13 cellular contexts compared by ENCODE assay signal in genomic region chr2:211351998-211352397, GRCh38.
DNase-seq lines count a peak whose midpoint lies in the region; ATAC-seq and TF ChIP-seq lines count a peak whose summit lies in the region.
"Had no signal": no experiment of that assay in that cellular context is flagged by ENCODE, and none has a peak within 500 bp of the region (broad histone marks: within the 10 kb centered on the region; RNA-seq: fewer than 3 reads in every experiment).

No MANE protein-coding gene starts in this region.

- no peak for TF ChIP-seq CTCF in epithelial cell of esophagus (IDR thresholded peaks at IDR 0.05; ENCODE audit: insufficient read depth, low read depth, low read length, missing control alignments)
- no peak for TF ChIP-seq CTCF in CD4-positive, alpha-beta T cell (IDR thresholded peaks at IDR 0.05)

- ATAC-seq in CD4-positive, alpha-beta T cell (ENCODE audit: poor library complexity), result no peak

- H3K27me3 Mint-ChIP-seq in CD4-positive, alpha-beta T cell, result no peaks in the 10 kb centered on the region

- intact Hi-C loops in CD4-positive, alpha-beta T cell (cut with DNase I, micrococcal nuclease), result no loop called here

- POLR2A ChIA-PET in CD4-positive, alpha-beta T cell (lab: Charles Lee), result no interaction called here

- H3K27me3 ChIP-seq in CD4-positive, alpha-beta T cell (ENCODE audit: control insufficient read depth, insufficient read depth, low read length), result no peaks in the 10 kb centered on the region
- H3K27me3 ChIP-seq: tibial artery had no signal

- H3K27ac ChIP-seq in CD4-positive, alpha-beta T cell (ENCODE audit: low read depth, low read length), result no peak overlapping the region
- H3K27ac ChIP-seq: tibial artery had no signal

- no peak overlapping the region for H3K4me3 Mint-ChIP-seq in CD4-positive, alpha-beta T cell

- no peaks in the 10 kb centered on the region for H3K4me1 Mint-ChIP-seq in CD4-positive, alpha-beta T cell (ENCODE audit: low read depth)

- no peaks in the 10 kb centered on the region for H3K9me3 Mint-ChIP-seq in CD4-positive, alpha-beta T cell

- H3K36me3 Mint-ChIP-seq in CD4-positive, alpha-beta T cell (ENCODE audit: low read depth), result no peaks in the 10 kb centered on the region

- H3K4me3 ChIP-seq in epithelial cell of esophagus (ENCODE audit: low read length), result no peak overlapping the region
- H3K4me3 ChIP-seq: tibial artery had no signal

- H3K9me3 ChIP-seq in CD4-positive, alpha-beta T cell (ENCODE audit: control insufficient read depth, low read length), result no peaks in the 10 kb centered on the region
- H3K9me3 ChIP-seq: tibial artery had no signal

- H3K27ac Mint-ChIP-seq in CD4-positive, alpha-beta T cell, result no peak overlapping the region

- CTCF ChIA-PET in CD4-positive, alpha-beta T cell (lab: Charles Lee), result no interaction called here

- DNase-seq in NCI-H2227 (lab: John Stamatoyannopoulos, UW; ENCODE audit: unreplicated experiment), result peak; percentile 15
- no peak for DNase-seq in NCI-H2227 treated with DMSO at 0.1 percent for 48 hours (lab: John Stamatoyannopoulos, UW)
- DNase-seq in NCI-H69 (lab: John Stamatoyannopoulos, UW), result peak; percentile 57
- peak; percentile 72 for DNase-seq in epithelial cell of esophagus (ENCODE audit: low read depth)
- DNase-seq in putamen (ENCODE audit: low spot score), result peak; percentile 64
- DNase-seq in activated T-cell treated with anti-CD3 and anti-CD28 coated beads, Interleukin-2, amount 50 U/mL, for 48 hours, result no peak
- DNase-seq in GF-D8 (lab: John Stamatoyannopoulos, UW), result no peak
- no peak for DNase-seq in CD4-positive, alpha-beta T cell
- DNase-seq: activated effector memory CD4-positive, alpha-beta T cell treated with Interleukin-2 at 50 U/mL for 16 hours; Karpas-422; NCI-H82; T-helper 2 cell; tibial artery had no signal

Comparison
In these comparisons a context has a peak if more than half of its experiments do, and no peak if none do; other contexts are left out.
1. DNase-seq: peak in NCI-H2227 (single experiment), NCI-H69 (single experiment), epithelial cell of esophagus (single experiment) and putamen (single experiment); none in NCI-H2227 treated with DMSO at 0.1 percent for 48 hours (single experiment), activated T-cell treated with anti-CD3 and anti-CD28 coated beads, Interleukin-2, amount 50 U/mL, for 48 hours (0 of 2), GF-D8 (single experiment) and CD4-positive, alpha-beta T cell (0 of 10).